In genomic region chr6:43788305-43788704, GRCh38 we compare ENCODE assay signal across 3 cellular contexts.
TF ChIP-seq lines count a peak whose summit lies in the region.

No MANE protein-coding gene starts in this region.

TF ChIP-seq in A549, 52 proteins besides CTCF, POLR2A, EP300 and RAD21:
- TF ChIP-seq ZC3H11A (IDR thresholded peaks at IDR 0.05) (no peak), KDM1A (IDR thresholded peaks at IDR 0.05; ENCODE audit: low read depth) (peak; percentile 38; the same call in 1 of the 2 replicates)

TF ChIP-seq in HCT116, 20 proteins besides CTCF, POLR2A, EP300 and RAD21:
- TF ChIP-seq EGR1 (IDR thresholded peaks at IDR 0.05; ENCODE audit: low read depth) (no peak), ZBTB33 (IDR thresholded peaks at IDR 0.05; ENCODE audit: extremely low read depth, insufficient replicate concordance, low read length) (no peak), ZNF274 (IDR thresholded peaks at IDR 0.05; ENCODE audit: low read depth, low read length) (no peak), EZH2 (IDR thresholded peaks at IDR 0.05) (no peak), ZFX (IDR thresholded peaks at IDR 0.05) (no peak), JUND (IDR thresholded peaks at IDR 0.05) (no peak), YY1 (IDR thresholded peaks at IDR 0.05; ENCODE audit: extremely low read depth, insufficient replicate concordance, low read depth, low read length) (no peak), MAX (IDR thresholded peaks at IDR 0.05) (no peak), SRF (IDR thresholded peaks at IDR 0.05; ENCODE audit: low read depth) (no peak), TCF7L2 (IDR thresholded peaks at IDR 0.05; ENCODE audit: borderline replicate concordance, extremely low read depth, insufficient read depth, insufficient read length) (no peak), SIN3A (IDR thresholded peaks at IDR 0.05; ENCODE audit: low read depth) (no peak)

TF ChIP-seq in GM12878, 131 proteins besides CTCF, POLR2A, EP300 and RAD21:
- TF ChIP-seq MTA3 (IDR thresholded peaks at IDR 0.05; ENCODE audit: borderline replicate concordance, low read length) (no peak), SMARCA5 (IDR thresholded peaks at IDR 0.05) (0 out of 2 replicates have a peak, but pooled peaks have one; percentile 34), USF1 (IDR thresholded peaks at IDR 0.05; ENCODE audit: borderline replicate concordance, extremely low read length, insufficient read depth, low read depth, low read length) (no peak), POU2F2 (IDR thresholded peaks at IDR 0.05; ENCODE audit: borderline replicate concordance, low read depth, low read length) (no peak), NR2F1 (conservative IDR thresholded peaks at IDR 0.05) (no peak)
TF ChIP-seq in GM12878: peak in this region for 1.
